8 cellular contexts compared by ENCODE assay signal in genomic region chr5:40797273-40798011, GRCh38. TPM values are rescaled to one million over a fixed set of nuclear protein-coding genes. Genes with fewer than 3 reads are reported as not detected.
DNase-seq lines count a peak whose midpoint lies in the region; ATAC-seq and TF ChIP-seq lines count a peak whose summit lies in the region.

No MANE protein-coding gene starts in this region.

- H3K36me3 Mint-ChIP-seq in activated CD8-positive, alpha-beta memory T cell treated with anti-CD3 and anti-CD28 coated beads, Interleukin-2, amount 10 ng/mL, durations not matched to agents 7 days and 5 days = peaks cover 24% of the 10 kb centered on the region
- peaks cover 21% of the 10 kb centered on the region for H3K36me3 Mint-ChIP-seq in endodermal cell (ENCODE audit: low read depth)

- H3K4me1 Mint-ChIP-seq in activated CD8-positive, alpha-beta memory T cell treated with anti-CD3 and anti-CD28 coated beads, Interleukin-2, amount 10 ng/mL, durations not matched to agents 7 days and 5 days = peaks cover 40% of the 10 kb centered on the region
- peaks cover 10% of the 10 kb centered on the region for H3K4me1 Mint-ChIP-seq in endodermal cell

- ATAC-seq in GM19463 (IDR thresholded peaks at IDR 0.05; ENCODE audit: unreplicated experiment) (peak; percentile 40), HG03575 (IDR thresholded peaks at IDR 0.05; ENCODE audit: extremely low read depth, insufficient number of reproducible peaks, low FRiP score, unreplicated experiment) (peak; percentile 19)
- ATAC-seq in activated CD8-positive, alpha-beta memory T cell treated with anti-CD3 and anti-CD28 coated beads, Interleukin-2, amount 10 ng/mL, durations not matched to agents 7 days and 5 days = peak; percentile 58

- H3K27me3 ChIP-seq in BLaER1 treated with 17β-estradiol and CSF1 and Interleukin-3, amounts not matched to agents 10 nM and 100 nM = no peaks in the 10 kb centered on the region
- H3K27me3 ChIP-seq in endodermal cell (ENCODE audit: control insufficient read depth, insufficient read depth, low read length, poor library complexity, severe bottlenecking) = no peaks in the 10 kb centered on the region

- no peaks in the 10 kb centered on the region for H3K9me3 Mint-ChIP-seq in activated CD8-positive, alpha-beta memory T cell treated with anti-CD3 and anti-CD28 coated beads, Interleukin-2, amount 10 ng/mL, durations not matched to agents 7 days and 5 days (ENCODE audit: low read depth)
- H3K9me3 Mint-ChIP-seq in endodermal cell = no peaks in the 10 kb centered on the region

- H4K20me1 ChIP-seq in BLaER1 treated with 17β-estradiol and CSF1 and Interleukin-3, amounts not matched to agents 10 nM and 100 nM = peaks cover 15 to 44% (median 41%) of the 10 kb centered on the region in 11 experiments; a peak in 21 of 22 replicates

- H3K27me3 Mint-ChIP-seq in activated CD8-positive, alpha-beta memory T cell treated with anti-CD3 and anti-CD28 coated beads, Interleukin-2, amount 10 ng/mL, durations not matched to agents 7 days and 5 days = peaks cover 8% of the 10 kb centered on the region
- no peaks in the 10 kb centered on the region for H3K27me3 Mint-ChIP-seq in endodermal cell (ENCODE audit: insufficient read depth)

- no peak for TF ChIP-seq CTCF in endodermal cell (conservative IDR thresholded peaks at IDR 0.05)

- DNase-seq in NOMO-1 (lab: John Stamatoyannopoulos, UW; ENCODE audit: unreplicated experiment in 2 of 2) (peak; percentile 66 to 73), endodermal cell (peak; percentile 91), midbrain (lab: John Stamatoyannopoulos, UW) (peak; percentile 29)
- peak; percentile 85 for DNase-seq in activated CD8-positive, alpha-beta memory T cell treated with anti-CD3 and anti-CD28 coated beads, Interleukin-2, amount 10 ng/mL, durations not matched to agents 7 days and 5 days
- peak; percentile 67 to 69 for DNase-seq in stimulated activated CD8-positive, alpha-beta memory T cell treated with anti-CD3 and anti-CD28 coated beads, Interleukin-15, amount 100 ng/mL, for 48 hours (ENCODE audit: low read depth in 2 of 2)

- peaks cover 18 to 32% (median 29%) of the 10 kb centered on the region in 10 experiments for H3K4me1 ChIP-seq in BLaER1 treated with 17β-estradiol and CSF1 and Interleukin-3, amounts not matched to agents 10 nM and 100 nM
- no peaks in the 10 kb centered on the region for H3K4me1 ChIP-seq in endodermal cell (ENCODE audit: control insufficient read depth, insufficient read depth, low read length)

- peak overlapping the region; percentile 69 to 88 (median 80) for H3K4me3 ChIP-seq in BLaER1 treated with 17β-estradiol and CSF1 and Interleukin-3, amounts not matched to agents 10 nM and 100 nM
- peak overlapping the region; percentile 98 for H3K4me3 ChIP-seq in endodermal cell (ENCODE audit: low read length)

- H3K4me3 Mint-ChIP-seq in activated CD8-positive, alpha-beta memory T cell treated with anti-CD3 and anti-CD28 coated beads, Interleukin-2, amount 10 ng/mL, durations not matched to agents 7 days and 5 days = peak overlapping the region; percentile 81
- H3K4me3 Mint-ChIP-seq in endodermal cell = peak overlapping the region; percentile 83

- peak overlapping the region; percentile 75 to 95 (median 87) for H3K4me2 ChIP-seq in BLaER1 treated with 17β-estradiol and CSF1 and Interleukin-3, amounts not matched to agents 10 nM and 100 nM

- 0 to 1% methylated on average over 16 to 56 of the region's 56 CpGs for WGBS in endodermal cell (ENCODE audit: insufficient coverage in 1 of 2, insufficient read length in 1 of 2), 2 experiments

- H3K9me3 ChIP-seq in BLaER1 treated with 17β-estradiol and CSF1 and Interleukin-3, amounts not matched to agents 10 nM and 100 nM (replicated peaks in 1 of 11) = peaks cover 0 to 8% (median 0%) of the 10 kb centered on the region in 11 experiments; a peak in 2 of 22 replicates
- no peaks in the 10 kb centered on the region for H3K9me3 ChIP-seq in endodermal cell (ENCODE audit: control insufficient read depth, low read length)

- H3K9ac ChIP-seq in BLaER1 treated with 17β-estradiol and CSF1 and Interleukin-3, amounts not matched to agents 10 nM and 100 nM = peak overlapping the region; percentile 86 to 95 (median 89)
- peak overlapping the region; percentile 85 for H3K9ac ChIP-seq in endodermal cell (ENCODE audit: extremely low read depth, low read length, poor library complexity, severe bottlenecking)

- peak overlapping the region; percentile 69 to 95 (median 91) for H3K27ac ChIP-seq in BLaER1 treated with 17β-estradiol and CSF1 and Interleukin-3, amounts not matched to agents 10 nM and 100 nM
- H3K27ac ChIP-seq in endodermal cell (ENCODE audit: low read depth, low read length) = peak overlapping the region; percentile 87

- peak overlapping the region; percentile 87 for H3K27ac Mint-ChIP-seq in activated CD8-positive, alpha-beta memory T cell treated with anti-CD3 and anti-CD28 coated beads, Interleukin-2, amount 10 ng/mL, durations not matched to agents 7 days and 5 days
- H3K27ac Mint-ChIP-seq in endodermal cell = peak overlapping the region; percentile 94

- CTCF ChIA-PET in activated CD8-positive, alpha-beta memory T cell treated with anti-CD3 and anti-CD28 coated beads, Interleukin-2, amount 10 ng/mL, durations not matched to agents 7 days and 5 days (lab: Charles Lee) = interaction anchor here (0.7 to 1.5 kb wide), 7 partner anchors 10 to 43 kb away, joined by 3 to 5 read pairs (median 3); no protein-coding TSS in a partner anchor

- peaks cover 0 to 34% (median 25%) of the 10 kb centered on the region in 11 experiments; a peak in 13 of 22 replicates for H3K36me3 ChIP-seq in BLaER1 treated with 17β-estradiol and CSF1 and Interleukin-3, amounts not matched to agents 10 nM and 100 nM
- peaks cover 5% of the 10 kb centered on the region for H3K36me3 ChIP-seq in endodermal cell (ENCODE audit: control insufficient read depth, insufficient read depth, low read length)

RNA-seq across cellular contexts. Expression of gene PRKAA1, which starts 0.7 kb away (rescaled TPM):
- total RNA-seq in activated CD8-positive, alpha-beta memory T cell treated with anti-CD3 and anti-CD28 coated beads, Interleukin-2, amount 10 ng/mL, durations not matched to agents 7 days and 5 days = 10 to 100 TPM; 64.6 to 76.8 TPM
- 10 to 100 TPM; 47.7 to 50.4 TPM for total RNA-seq in endodermal cell
- 28.2 TPM for polyA plus RNA-seq in endodermal cell (2013, experiment 1 of 2)
- polyA plus RNA-seq in endodermal cell (2013, experiment 2 of 2) = 28.5 TPM

RNA-seq across cellular contexts. Expression of gene RPL37, which starts 37.6 kb away (rescaled TPM):
- 1,000 to 10,000 TPM; 1,192 to 1,333 TPM for total RNA-seq in activated CD8-positive, alpha-beta memory T cell treated with anti-CD3 and anti-CD28 coated beads, Interleukin-2, amount 10 ng/mL, durations not matched to agents 7 days and 5 days
- total RNA-seq in endodermal cell = 1,000 to 10,000 TPM; 1,411 to 1,439 TPM
- polyA plus RNA-seq in endodermal cell (2013, experiment 1 of 2) = 2,660 TPM
- 2,413 TPM for polyA plus RNA-seq in endodermal cell (2013, experiment 2 of 2)

RNA-seq across cellular contexts. Expression of gene TTC33, which starts 41.7 kb away (rescaled TPM):
- 10 to 100 TPM; 16.3 to 17.7 TPM for total RNA-seq in activated CD8-positive, alpha-beta memory T cell treated with anti-CD3 and anti-CD28 coated beads, Interleukin-2, amount 10 ng/mL, durations not matched to agents 7 days and 5 days
- total RNA-seq in endodermal cell = 10 to 100 TPM; 13.5 to 19.3 TPM
- polyA plus RNA-seq in endodermal cell (2013, experiment 1 of 2) = 18.9 TPM
- polyA plus RNA-seq in endodermal cell (2013, experiment 2 of 2) = 17.8 TPM

RNA-seq across cellular contexts. Expression of gene CARD6, which starts 43.7 kb away (rescaled TPM):
- 1 to 10 TPM; 2.6 to 4.6 TPM for total RNA-seq in activated CD8-positive, alpha-beta memory T cell treated with anti-CD3 and anti-CD28 coated beads, Interleukin-2, amount 10 ng/mL, durations not matched to agents 7 days and 5 days
- under 1 TPM; 0.13 TPM for total RNA-seq in endodermal cell
- polyA plus RNA-seq in endodermal cell (2013, experiment 1 of 2) = 0.21 TPM
- polyA plus RNA-seq in endodermal cell (2013, experiment 2 of 2) = not detected

Comparison
In these comparisons a context has a peak if more than half of its experiments do, and no peak if none do; other contexts are left out.
1. Peak in every context shown above with its lines: DNase-seq, ATAC-seq, H3K4me3 ChIP-seq and H3K27ac ChIP-seq.
2. DNase-seq: peak in every context shown above with its lines; median percentile 91 in endodermal cell; 85 in activated CD8-positive, alpha-beta memory T cell treated with anti-CD3 and anti-CD28 coated beads, Interleukin-2, amount 10 ng/mL, durations not matched to agents 7 days and 5 days; 70 in NOMO-1; 68 in stimulated activated CD8-positive, alpha-beta memory T cell treated with anti-CD3 and anti-CD28 coated beads, Interleukin-15, amount 100 ng/mL, for 48 hours; 29 in midbrain.